ENCODE assay signal across 15 cellular contexts in genomic region chr1:50917796-50918137, GRCh38.
"Had no signal": no experiment of that assay in that cellular context is flagged by ENCODE, and none has a peak within 500 bp of the region (broad histone marks: within the 10 kb centered on the region; RNA-seq: fewer than 3 reads in every experiment).

No MANE protein-coding gene starts in this region.

- H3K4me1 ChIP-seq: parathyroid adenoma, uterus had no signal

- H3K9ac ChIP-seq: parathyroid adenoma had no signal

- H3K27ac ChIP-seq: cardiac muscle cell, left ventricle myocardium inferior, neutrophil, parathyroid adenoma, uterus had no signal

- H3K9me3 ChIP-seq: left ventricle myocardium inferior, neutrophil, uterus had no signal

- H3K9me3 Mint-ChIP-seq: activated naive CD4-positive, alpha-beta T cell treated with anti-CD3 and anti-CD28 coated beads, Interleukin-2, amount 50 U/mL, for 72 hours; natural killer cell had no signal

- H3K27me3 ChIP-seq: cardiac muscle cell, neutrophil, uterus had no signal

- H3K36me3 ChIP-seq: cardiac muscle cell, left ventricle myocardium inferior, neutrophil, uterus had no signal

- H3K27ac Mint-ChIP-seq: activated CD8-positive, alpha-beta T cell treated with anti-CD3 and anti-CD28 coated beads for 36 hours; activated naive CD4-positive, alpha-beta T cell treated with anti-CD3 and anti-CD28 coated beads, Interleukin-2, amount 50 U/mL, for 72 hours; natural killer cell had no signal

- DNase-seq: activated CD4-positive, alpha-beta T cell treated with anti-CD3 and anti-CD28 coated beads for 48 hours; activated CD8-positive, alpha-beta memory T cell treated with anti-CD3 and anti-CD28 coated beads, Interleukin-2, amount 50 U/mL, for 4 hours; activated CD8-positive, alpha-beta T cell treated with anti-CD3 and anti-CD28 coated beads for 36 hours; activated effector memory CD4-positive, alpha-beta T cell treated with anti-CD3 and anti-CD28 coated beads, Interleukin-2, amount 50 U/mL, for 16 hours; activated T-cell treated with anti-CD3 and anti-CD28 coated beads, Interleukin-2, amount 50 U/mL, for 48 hours; hippocampal formation; left ventricle myocardium inferior; natural killer cell; stimulated activated CD4-positive, alpha-beta T cell treated with anti-CD3 and anti-CD28 coated beads, Interleukin-1b, Interleukin-23, amount 100 ng/mL, for 48 hours; uterus had no signal

- H2AFZ ChIP-seq: parathyroid adenoma had no signal

- ATAC-seq: activated CD8-positive, alpha-beta T cell treated with anti-CD3 and anti-CD28 coated beads for 36 hours; activated naive CD4-positive, alpha-beta T cell treated with anti-CD3 and anti-CD28 coated beads, Interleukin-2, amount 50 U/mL, for 72 hours; esophagus mucosa; natural killer cell had no signal

- H3K4me3 Mint-ChIP-seq: activated CD8-positive, alpha-beta T cell treated with anti-CD3 and anti-CD28 coated beads for 36 hours; natural killer cell had no signal

- H3K36me3 Mint-ChIP-seq: natural killer cell had no signal

- H3K27me3 Mint-ChIP-seq: activated CD8-positive, alpha-beta T cell treated with anti-CD3 and anti-CD28 coated beads for 36 hours had no signal

- H3K4me3 ChIP-seq: cardiac muscle cell, left ventricle myocardium inferior, uterus had no signal
